In genomic region chr11:70882716-70883085, GRCh38 we compare ENCODE assay signal across 22 cellular contexts.
"Had no signal": no experiment of that assay in that cellular context is flagged by ENCODE, and none has a peak within 500 bp of the region (broad histone marks: within the 10 kb centered on the region; RNA-seq: fewer than 3 reads in every experiment).

No MANE protein-coding gene starts in this region.

- H3K9ac ChIP-seq: KMS-11, SK-N-SH had no signal

- H3K27ac ChIP-seq: brain microvascular endothelial cell, cardiac muscle cell, KMS-11, SJCRH30 had no signal

- H3K9me3 ChIP-seq: SJCRH30, SK-N-SH had no signal

- H3K4me1 ChIP-seq: SJCRH30 had no signal

- DNase-seq: activated CD4-positive, alpha-beta T cell treated with anti-CD3 and anti-CD28 coated beads for 48 hours; activated CD4-positive, alpha-beta T cell treated with anti-CD3 and anti-CD28 coated beads, Interleukin-2, amount 50 U/mL, for 4 hours; activated CD4-positive, CD25-positive, alpha-beta regulatory T cell treated with anti-CD3 and anti-CD28 coated beads, Interleukin-2, amount 50 U/mL, for 72 hours; activated CD8-positive, alpha-beta T cell treated with anti-CD3 and anti-CD28 coated beads, Interleukin-2, amount 10 ng/mL, durations not matched to agents 7 days and 5 days; activated effector memory CD4-positive, alpha-beta T cell treated with Interleukin-2 at 50 U/mL for 16 hours; activated naive CD4-positive, alpha-beta T cell; activated T-cell treated with anti-CD3 and anti-CD28 coated beads, Interleukin-2, amount 50 U/mL, for 24 hours; brain microvascular endothelial cell; NCI-H1092; NCI-H1436; NCI-H187 treated with DMSO at 0.1 percent for 48 hours; NCI-H2081 treated with DMSO at 0.1 percent for 48 hours; NCI-H2171; NCI-H2227 treated with DMSO at 0.1 percent for 48 hours; NCI-H446 treated with DMSO at 0.1 percent for 48 hours; NCI-H526 treated with DMSO at 0.1 percent for 48 hours; SJCRH30; SK-N-SH; T-helper 1 cell had no signal

- H3K4me3 ChIP-seq: cardiac muscle cell, SJCRH30 had no signal

- H3K4me2 ChIP-seq: KMS-11, SK-N-SH had no signal

- H3K36me3 ChIP-seq: brain microvascular endothelial cell, cardiac muscle cell, SJCRH30 had no signal

- ATAC-seq: activated CD8-positive, alpha-beta T cell treated with anti-CD3 and anti-CD28 coated beads, Interleukin-2, amount 10 ng/mL, durations not matched to agents 7 days and 5 days; Right ventricle myocardium inferior had no signal

- H3K27me3 ChIP-seq: brain microvascular endothelial cell, cardiac muscle cell, SJCRH30 had no signal
